ENCODE assay signal across 8 cellular contexts in the genomic region with DNA sequence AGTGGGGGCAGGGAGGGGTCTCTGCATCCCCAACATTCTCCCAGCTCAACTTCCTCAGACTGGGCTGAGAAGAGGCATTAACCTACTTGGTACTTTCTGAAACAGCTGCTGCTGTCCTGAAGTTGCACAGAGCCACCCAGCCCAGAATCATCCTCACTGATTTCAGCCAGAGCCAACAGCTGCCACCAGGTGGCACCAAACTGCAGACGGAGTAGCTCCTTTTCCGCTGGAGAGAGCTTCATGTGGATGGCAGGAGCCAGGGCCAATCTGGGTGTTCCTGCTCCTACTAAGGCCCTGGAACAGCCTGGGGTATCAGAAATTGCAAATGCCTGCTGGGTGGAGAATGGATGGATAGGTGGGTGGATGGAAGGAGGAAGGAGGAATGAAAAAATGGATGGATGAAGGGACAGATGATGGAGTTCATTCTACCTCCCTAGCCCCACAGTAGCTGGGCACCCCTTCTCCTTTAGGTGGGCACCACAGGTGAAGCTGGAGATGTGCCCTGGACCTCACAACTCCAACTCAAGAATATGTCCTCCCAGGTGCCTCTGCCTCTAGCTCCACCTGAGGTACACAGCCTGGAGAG. TPM values are rescaled to one million over a fixed set of nuclear protein-coding genes. Genes with fewer than 3 reads are reported as not detected.
DNase-seq lines count a peak whose midpoint lies in the region; ATAC-seq, FAIRE-seq and TF ChIP-seq lines count a peak whose summit lies in the region.

No MANE protein-coding gene starts in this region.

- H4K20me1 ChIP-seq in astrocyte (ENCODE audit: insufficient read depth, low read length): no peaks in the 10 kb centered on the region
- no peaks in the 10 kb centered on the region for H4K20me1 ChIP-seq in smooth muscle cell (ENCODE audit: low read depth)

- peak; percentile 66 for ATAC-seq in GM18868 (IDR thresholded peaks at IDR 0.05; ENCODE audit: unreplicated experiment)

- no peak overlapping the region for H3K27ac Mint-ChIP-seq in astrocyte (ENCODE audit: unreplicated experiment)

- H3K27ac ChIP-seq in astrocyte (ENCODE audit: low read depth, low read length) (no peak overlapping the region), smooth muscle cell (ENCODE audit: low read depth) (no peak overlapping the region)

- no peak overlapping the region for H3K4me3 Mint-ChIP-seq in astrocyte (ENCODE audit: unreplicated experiment)

- H3K4me1 Mint-ChIP-seq in astrocyte (ENCODE audit: low read depth, unreplicated experiment): no peaks in the 10 kb centered on the region

- TF ChIP-seq CTCF in AG10803 (conservative IDR thresholded peaks at IDR 0.05; ENCODE audit: low read length): peak; percentile 95
- peak; percentile 96 for TF ChIP-seq CTCF in astrocyte (IDR thresholded peaks at IDR 0.05; ENCODE audit: insufficient read depth, low read depth, low read length)
- peak; percentile 93 for TF ChIP-seq CTCF in smooth muscle cell (IDR thresholded peaks at IDR 0.05; ENCODE audit: borderline replicate concordance, insufficient read depth, poor library complexity, severe bottlenecking)

- H3K79me2 ChIP-seq in astrocyte (ENCODE audit: insufficient read depth, low read length) (no peaks in the 10 kb centered on the region), smooth muscle cell (ENCODE audit: low read depth) (no peaks in the 10 kb centered on the region)

- WGBS in smooth muscle cell (ENCODE audit: low lambda C conversion rate): 2% methylated on average over 2 of the region's 2 CpGs

- H3K27me3 ChIP-seq in astrocyte (ENCODE audit: insufficient read depth, low read length): peaks cover 19% of the 10 kb centered on the region
- H3K27me3 ChIP-seq in smooth muscle cell (ENCODE audit: low read depth): peaks cover 66% of the 10 kb centered on the region

- H3K9ac ChIP-seq in astrocyte (ENCODE audit: low read length) (no peak overlapping the region), smooth muscle cell (ENCODE audit: low read depth) (no peak overlapping the region)

- no peaks in the 10 kb centered on the region for H3K9me3 Mint-ChIP-seq in astrocyte (ENCODE audit: unreplicated experiment)

- H2AFZ ChIP-seq in astrocyte (ENCODE audit: low read depth, low read length) (no peak overlapping the region), smooth muscle cell (ENCODE audit: low read depth) (no peak overlapping the region)

- DNase-seq in AG10803 (ENCODE audit: low read depth) (peak; percentile 73), MV-4-11 (lab: John Stamatoyannopoulos, UW) (peak; percentile 62), T-helper 9 cell (peak; percentile 66), astrocyte (ENCODE audit: low read depth) (peak; percentile 35), hippocampal formation (lab: John Stamatoyannopoulos, UW) (peak; percentile 57), smooth muscle cell (lab: John Stamatoyannopoulos, UW; ENCODE audit: unreplicated experiment) (peak; percentile 39), DMS79 treated with DMSO at 0.1 percent for 48 hours (lab: John Stamatoyannopoulos, UW) (no peak)

- H3K4me2 ChIP-seq in astrocyte (ENCODE audit: low read length): no peak overlapping the region
- no peak overlapping the region for H3K4me2 ChIP-seq in smooth muscle cell

- no peaks in the 10 kb centered on the region for H3K36me3 Mint-ChIP-seq in astrocyte (ENCODE audit: low read depth, unreplicated experiment)

- no peak overlapping the region for H3K4me3 ChIP-seq in AG10803 (ENCODE audit: low read length)
- H3K4me3 ChIP-seq in astrocyte (ENCODE audit: insufficient read depth, low read depth, low read length): no peak overlapping the region
- no peak overlapping the region for H3K4me3 ChIP-seq in smooth muscle cell

- no peaks in the 10 kb centered on the region for H3F3A ChIP-seq in smooth muscle cell (ENCODE audit: low read depth)

- H3K4me1 ChIP-seq in astrocyte (ENCODE audit: insufficient read depth, low read length): no peaks in the 10 kb centered on the region
- no peaks in the 10 kb centered on the region for H3K4me1 ChIP-seq in smooth muscle cell (ENCODE audit: low read depth)

- H3K9me3 ChIP-seq in astrocyte (ENCODE audit: insufficient read depth, low read depth, low read length) (no peaks in the 10 kb centered on the region), smooth muscle cell (replicated peaks; ENCODE audit: low read depth) (no peaks in the 10 kb centered on the region)

- peaks cover 69% of the 10 kb centered on the region for H3K27me3 Mint-ChIP-seq in astrocyte (ENCODE audit: low read depth, unreplicated experiment)

- H3K36me3 ChIP-seq in astrocyte (ENCODE audit: insufficient read depth, low read length) (no peaks in the 10 kb centered on the region), smooth muscle cell (ENCODE audit: low read depth) (no peaks in the 10 kb centered on the region)

- peak; percentile 29 for FAIRE-seq in astrocyte (lab: Jason Lieb, UNC)

RNA-seq across cellular contexts. Expression of a gene that starts 11.8 kb away (rescaled TPM):
- total RNA-seq in astrocyte (not detected in 2 replicates), smooth muscle cell (not detected in 2 replicates)
- not detected in 2 replicates for polyA plus RNA-seq in smooth muscle cell
